In genomic region chr1:212753766-212754165, GRCh38 we compare ENCODE assay signal across 13 cellular contexts. TPM values are rescaled to one million over a fixed set of nuclear protein-coding genes. Genes with fewer than 3 reads are reported as not detected.
DNase-seq lines count a peak whose midpoint lies in the region; ATAC-seq and TF ChIP-seq lines count a peak whose summit lies in the region.
"Had no signal": no experiment of that assay in that cellular context is flagged by ENCODE, and none has a peak within 500 bp of the region (broad histone marks: within the 10 kb centered on the region; RNA-seq: fewer than 3 reads in every experiment).

No MANE protein-coding gene starts in this region.

- H3K79me2 ChIP-seq in DOHH2 (ENCODE audit: control insufficient read depth, low read length) (peaks cover 3% of the 10 kb centered on the region), OCI-LY3 (ENCODE audit: low read length) (peaks cover 34% of the 10 kb centered on the region)

- H3K4me3 ChIP-seq in BLaER1 treated with 17β-estradiol and CSF1 and Interleukin-3, amounts not matched to agents 10 nM and 100 nM: no peak overlapping the region
- H3K4me3 ChIP-seq in DOHH2 (ENCODE audit: low read length): no peak overlapping the region
- H3K4me3 ChIP-seq in OCI-LY3 (ENCODE audit: low read length): peak overlapping the region; percentile 70
- no peak overlapping the region for H3K4me3 ChIP-seq in dorsolateral prefrontal cortex
- no peak overlapping the region for H3K4me3 ChIP-seq in neuronal stem cell (ENCODE audit: low read length in 2 of 2)

- peak overlapping the region in 6 of 11 experiments; percentile 46 to 75 (median 67); a peak in 8 of 22 replicates for H3K27ac ChIP-seq in BLaER1 treated with 17β-estradiol and CSF1 and Interleukin-3, amounts not matched to agents 10 nM and 100 nM
- no peak overlapping the region for H3K27ac ChIP-seq in DOHH2 (ENCODE audit: low read depth, low read length)
- H3K27ac ChIP-seq in OCI-LY3 (ENCODE audit: low read length): peak overlapping the region; percentile 90
- H3K27ac ChIP-seq in dorsolateral prefrontal cortex: peak overlapping the region in 34 of 59 donors; percentile 2 to 83 (median 60)
- no peak overlapping the region for H3K27ac ChIP-seq in neuronal stem cell (replicated peaks; ENCODE audit: low read length)
- no peak overlapping the region for H3K27ac ChIP-seq in foreskin keratinocyte
- H3K27ac ChIP-seq: VCaP had no signal

- no peak overlapping the region for H2AK5ac ChIP-seq in neuronal stem cell (ENCODE audit: low read depth, low read length)

- peaks cover 3% of the 10 kb centered on the region for H3K79me1 ChIP-seq in neuronal stem cell (ENCODE audit: low read depth, low read length)

- H4K8ac ChIP-seq in neuronal stem cell (ENCODE audit: low read depth, low read length): no peak overlapping the region

- peak overlapping the region; percentile 24 to 97 (median 89); a peak in 21 of 22 replicates for H3K4me2 ChIP-seq in BLaER1 treated with 17β-estradiol and CSF1 and Interleukin-3, amounts not matched to agents 10 nM and 100 nM
- H3K4me2 ChIP-seq in DOHH2 (ENCODE audit: low read length): peak overlapping the region; percentile 49
- peak overlapping the region; percentile 94 for H3K4me2 ChIP-seq in OCI-LY3 (ENCODE audit: low read length)
- no peak overlapping the region for H3K4me2 ChIP-seq in neuronal stem cell (ENCODE audit: insufficient read depth, low read length, poor library complexity, severe bottlenecking)

- H3K9me2 ChIP-seq in DOHH2 (replicated peaks; ENCODE audit: control insufficient read depth, low read length): no peaks in the 10 kb centered on the region

- no peaks in the 10 kb centered on the region; a peak in 1 of 22 replicates for H4K20me1 ChIP-seq in BLaER1 treated with 17β-estradiol and CSF1 and Interleukin-3, amounts not matched to agents 10 nM and 100 nM
- H4K20me1 ChIP-seq in DOHH2 (ENCODE audit: control insufficient read depth, insufficient read depth, low read depth, low read length): peaks cover 7% of the 10 kb centered on the region; the same call in 1 of the 2 replicates
- H4K20me1 ChIP-seq in OCI-LY3 (ENCODE audit: insufficient read depth, low read length): peaks cover 7% of the 10 kb centered on the region; the same call in 1 of the 2 replicates

- no peaks in the 10 kb centered on the region for H3K9me3 ChIP-seq in BLaER1 treated with 17β-estradiol and CSF1 and Interleukin-3, amounts not matched to agents 10 nM and 100 nM (replicated peaks in 1 of 11)
- no peaks in the 10 kb centered on the region for H3K9me3 ChIP-seq in DOHH2 (ENCODE audit: control insufficient read depth, insufficient read depth, low read length)
- H3K9me3 ChIP-seq in OCI-LY3 (ENCODE audit: insufficient read depth, low read length): no peaks in the 10 kb centered on the region
- no peaks in the 10 kb centered on the region for H3K9me3 ChIP-seq in neuronal stem cell (replicated peaks in 1 of 2; ENCODE audit: control insufficient read depth in 2 of 2, insufficient read depth in 1 of 2, low read depth in 1 of 2, low read length in 2 of 2)
- H3K9me3 ChIP-seq: adrenal gland had no signal

- no peak overlapping the region for H3K14ac ChIP-seq in neuronal stem cell (ENCODE audit: low read length)

- no peak overlapping the region for H2BK15ac ChIP-seq in neuronal stem cell (ENCODE audit: low read length)

- H3K36me3 ChIP-seq in BLaER1 treated with 17β-estradiol and CSF1 and Interleukin-3, amounts not matched to agents 10 nM and 100 nM: peaks cover 3 to 26% (median 16%) of the 10 kb centered on the region in 11 experiments; a peak in 18 of 22 replicates
- peaks cover 2% of the 10 kb centered on the region; the same call in 1 of the 2 replicates for H3K36me3 ChIP-seq in DOHH2 (ENCODE audit: control insufficient read depth, low read length)
- H3K36me3 ChIP-seq in OCI-LY3 (replicated peaks; ENCODE audit: low read depth, low read length): peaks cover 3% of the 10 kb centered on the region
- H3K36me3 ChIP-seq in neuronal stem cell (replicated peaks in 1 of 2; ENCODE audit: control insufficient read depth in 2 of 2, insufficient read depth in 2 of 2, low read length in 2 of 2): peaks cover 2 to 38% of the 10 kb centered on the region in 2 donors
- H3K36me3 ChIP-seq: adrenal gland had no signal

- no peak overlapping the region for H3K4ac ChIP-seq in neuronal stem cell (ENCODE audit: low read length)

- intact Hi-C loops in dorsolateral prefrontal cortex (cut with DNase I): loop anchor here in 1 of 2 donors (5.0 kb wide), 1 partner anchor 39 kb away; the partner anchor contains the start of genes NSL1 and TATDN3

- H3K9ac ChIP-seq in BLaER1 treated with 17β-estradiol and CSF1 and Interleukin-3, amounts not matched to agents 10 nM and 100 nM: peak overlapping the region in 3 of 11 experiments; percentile 0 to 62 (median 3); a peak in 3 of 22 replicates
- H3K9ac ChIP-seq in OCI-LY3 (ENCODE audit: low read length) (peak overlapping the region; percentile 59), neuronal stem cell (ENCODE audit: low read depth, low read length, poor library complexity) (no peak overlapping the region)

- ATAC-seq in GM18909 (IDR thresholded peaks at IDR 0.05; ENCODE audit: poor library complexity, unreplicated experiment) (no peak), foreskin keratinocyte (no peak)
- ATAC-seq: Panc1 had no signal

- no peak overlapping the region for H2BK120ac ChIP-seq in neuronal stem cell (ENCODE audit: low read depth, low read length)

- peaks cover 7% of the 10 kb centered on the region; the same call in 1 of the 2 replicates for H3F3A ChIP-seq in DOHH2 (ENCODE audit: control insufficient read depth, insufficient read depth)

- TF ChIP-seq CTCF in DOHH2 (IDR thresholded peaks at IDR 0.05; ENCODE audit: low read depth, low read length, poor library complexity, severe bottlenecking) (no peak), OCI-LY3 (IDR thresholded peaks at IDR 0.05; ENCODE audit: low read depth, low read length) (no peak), dorsolateral prefrontal cortex (IDR thresholded peaks at IDR 0.05 in 54 of 56, conservative IDR thresholded peaks at IDR 0.05 in 2 of 56; ENCODE audit: low read depth in 1 of 56, partially characterized antibody in 56 of 56) (no peak), foreskin keratinocyte (conservative IDR thresholded peaks at IDR 0.05) (no peak)

- H3K23ac ChIP-seq in neuronal stem cell (ENCODE audit: low read depth, low read length, poor library complexity): no peak overlapping the region

- no peak overlapping the region for H3K18ac ChIP-seq in neuronal stem cell (ENCODE audit: low read length)

- H2BK12ac ChIP-seq in neuronal stem cell (ENCODE audit: low read length): no peak overlapping the region

- no peak for DNase-seq in dorsolateral prefrontal cortex
- no peak for DNase-seq in central memory CD4-positive, alpha-beta T cell
- DNase-seq in neuronal stem cell (ENCODE audit: low spot score): no peak
- DNase-seq in foreskin keratinocyte: no peak
- DNase-seq: adrenal gland, NCI-H2081 had no signal

- H2AFZ ChIP-seq in OCI-LY3 (ENCODE audit: low read depth, low read length): no peak overlapping the region
- H2AFZ ChIP-seq in neuronal stem cell (ENCODE audit: low read length): no peak overlapping the region

- no peaks in the 10 kb centered on the region for H3K27me3 ChIP-seq in BLaER1 treated with 17β-estradiol and CSF1 and Interleukin-3, amounts not matched to agents 10 nM and 100 nM
- H3K27me3 ChIP-seq in DOHH2 (ENCODE audit: control insufficient read depth, low read length): no peaks in the 10 kb centered on the region
- H3K27me3 ChIP-seq in OCI-LY3 (ENCODE audit: low read depth, low read length): no peaks in the 10 kb centered on the region
- no peaks in the 10 kb centered on the region for H3K27me3 ChIP-seq in dorsolateral prefrontal cortex
- H3K27me3 ChIP-seq in neuronal stem cell (ENCODE audit: control insufficient read depth in 3 of 3, insufficient read depth in 3 of 3, low read depth in 1 of 3, low read length in 3 of 3): no peaks in the 10 kb centered on the region
- no peaks in the 10 kb centered on the region for H3K27me3 ChIP-seq in foreskin keratinocyte
- H3K27me3 ChIP-seq: adrenal gland had no signal

- H3K4me1 ChIP-seq in BLaER1 treated with 17β-estradiol and CSF1 and Interleukin-3, amounts not matched to agents 10 nM and 100 nM: peaks cover 22 to 61% (median 50%) of the 10 kb centered on the region in 10 experiments
- peaks cover 34% of the 10 kb centered on the region for H3K4me1 ChIP-seq in DOHH2 (ENCODE audit: control insufficient read depth, low read length)
- peaks cover 63% of the 10 kb centered on the region for H3K4me1 ChIP-seq in OCI-LY3 (ENCODE audit: low read length)
- H3K4me1 ChIP-seq in neuronal stem cell (ENCODE audit: control insufficient read depth in 2 of 2, insufficient read depth in 1 of 2, low read depth in 1 of 2, low read length in 2 of 2): no peaks in the 10 kb centered on the region
- peaks cover 8% of the 10 kb centered on the region for H3K4me1 ChIP-seq in foreskin keratinocyte

- no peak overlapping the region for H2BK5ac ChIP-seq in neuronal stem cell (ENCODE audit: low read length)

- H4K91ac ChIP-seq in neuronal stem cell (ENCODE audit: low read depth, low read length, poor library complexity): no peak overlapping the region

RNA-seq across cellular contexts. Expression of gene NSL1, which starts 37.8 kb away (rescaled TPM):
- total RNA-seq in dorsolateral prefrontal cortex (10 to 100 TPM; 33.9 to 65.0 (median 45.3) TPM), foreskin keratinocyte (30.3 and 31.1 TPM in 2 replicates)
- 31.7 TPM for polyA plus RNA-seq in neuronal stem cell (2013, experiment 1 of 2)
- 32.6 TPM for polyA plus RNA-seq in neuronal stem cell (2013, experiment 2 of 2)
- 15.1 and 18.4 TPM in 2 replicates for polyA plus RNA-seq in foreskin keratinocyte

RNA-seq across cellular contexts. Expression of gene TATDN3, which starts 37.9 kb away (rescaled TPM):
- total RNA-seq in dorsolateral prefrontal cortex (10 to 100 TPM; 17.4 to 66.3 (median 32.1) TPM), foreskin keratinocyte (8.7 and 9.4 TPM in 2 replicates)
- 9.2 TPM for polyA plus RNA-seq in neuronal stem cell (2013, experiment 1 of 2)
- polyA plus RNA-seq in neuronal stem cell (2013, experiment 2 of 2): 9.2 TPM
- 8.3 and 8.9 TPM in 2 replicates for polyA plus RNA-seq in foreskin keratinocyte

RNA-seq across cellular contexts. Expression of gene BATF3, which starts 54.1 kb away (rescaled TPM):
- total RNA-seq in dorsolateral prefrontal cortex (10 to 100 TPM in 19 of 120 experiments, 1 to 10 TPM in 101; 3.4 to 14.4 (median 7.2) TPM), foreskin keratinocyte (0.35 and 0.37 TPM in 2 replicates)
- polyA plus RNA-seq in neuronal stem cell (2013, experiment 1 of 2): 1.5 TPM
- 1.4 TPM for polyA plus RNA-seq in neuronal stem cell (2013, experiment 2 of 2)
- polyA plus RNA-seq in foreskin keratinocyte: 0.38 and 0.53 TPM in 2 replicates
- total RNA-seq: epithelial cell of proximal tubule had no signal

Comparison
In these comparisons a context has a peak if more than half of its experiments do, and no peak if none do; other contexts are left out.
1. H3K27ac ChIP-seq: peak in BLaER1 treated with 17β-estradiol and CSF1 and Interleukin-3, amounts not matched to agents 10 nM and 100 nM (6 of 11), OCI-LY3 (single experiment) and dorsolateral prefrontal cortex (34 of 59); none in DOHH2 (single experiment), neuronal stem cell (single experiment) and foreskin keratinocyte (single experiment).